Comparison of ENCODE assay signal across 8 cellular contexts in genomic region chr9:4489562-4489918, GRCh38. TPM values are rescaled to one million over a fixed set of nuclear protein-coding genes. Genes with fewer than 3 reads are reported as not detected.
DNase-seq lines count a peak whose midpoint lies in the region; ATAC-seq and TF ChIP-seq lines count a peak whose summit lies in the region.

No MANE protein-coding gene starts in this region.

- no peaks in the 10 kb centered on the region for H4K20me1 ChIP-seq in mammary epithelial cell (ENCODE audit: insufficient read depth, low read length)

- no peak for TF ChIP-seq EP300 in transverse colon (IDR thresholded peaks at IDR 0.05; ENCODE audit: low read depth)

- TF ChIP-seq POLR2A in transverse colon (IDR thresholded peaks at IDR 0.05), result no peak

- no peaks in the 10 kb centered on the region for H3K79me2 ChIP-seq in mammary epithelial cell (ENCODE audit: insufficient read depth, low read length)

- H3K27me3 ChIP-seq in mammary epithelial cell (ENCODE audit: insufficient read depth, low read length) (peaks cover 6% of the 10 kb centered on the region), left lung (peaks cover 0 to 52% of the 10 kb centered on the region in 2 donors), transverse colon (peaks cover 3% of the 10 kb centered on the region)

- DNase-seq in mammary epithelial cell (no peak), left lung (peak in 1 of 2 donors; percentile 48), transverse colon (no peak), NCI-H1105 (lab: John Stamatoyannopoulos, UW) (no peak), SHP77 treated with DMSO at 0.1 percent for 48 hours (lab: John Stamatoyannopoulos, UW) (no peak), DMS153 treated with DMSO at 0.1 percent for 48 hours (lab: John Stamatoyannopoulos, UW; ENCODE audit: unreplicated experiment) (no peak)

- CTCF ChIA-PET in mammary epithelial cell (lab: Charles Lee; ENCODE audit: low non-redundant PET), result no interaction called here

- 2% methylated on average over 8 of the region's 8 CpGs for WGBS in mammary epithelial cell (ENCODE audit: low coverage, missing lambda C conversion rate)
- WGBS in transverse colon (ENCODE audit: low coverage in 1 of 2), 2 donors, result 4% methylated on average over 8 of the region's 8 CpGs; no CpG with 5 or more reads in 1 of the 2 donors

- H3K27ac ChIP-seq in mammary epithelial cell (ENCODE audit: insufficient read depth, low read depth, low read length), result no peak overlapping the region
- H3K27ac ChIP-seq in left lung, result peak overlapping the region; percentile 45 to 81
- peak overlapping the region; percentile 86 to 89 (median 86) for H3K27ac ChIP-seq in transverse colon

- no TSS peak for BruUV-seq in mammary epithelial cell (replicated peaks; lab: Mats Ljungman, UMichigan)

- TF ChIP-seq CTCF in mammary epithelial cell (conservative IDR thresholded peaks at IDR 0.05 in 1 of 2, IDR thresholded peaks at IDR 0.05 in 1 of 2; ENCODE audit: extremely low read depth in 1 of 2, insufficient read depth in 1 of 2, low read depth in 1 of 2, low read length in 2 of 2) (no peak), left lung (IDR thresholded peaks at IDR 0.05) (no peak), transverse colon (IDR thresholded peaks at IDR 0.05) (no peak)

- peaks cover 12% of the 10 kb centered on the region for H3K4me1 ChIP-seq in mammary epithelial cell (ENCODE audit: insufficient read depth, low read length)
- peaks cover 5 to 7% of the 10 kb centered on the region in 2 donors for H3K4me1 ChIP-seq in left lung
- peaks cover 4 to 25% (median 14%) of the 10 kb centered on the region in 4 donors for H3K4me1 ChIP-seq in transverse colon

- in situ Hi-C loops in mammary epithelial cell (cut with MboI; ENCODE audit: low sequenced_read_pairs in 2 of 2) (no loop called here), transverse colon (cut with MboI; ENCODE audit: low pct_ligation_motif_present in 1 of 4, low pct_unique_long_range_greater_than_20kb in 1 of 4, low sequenced_read_pairs in 3 of 4) (no loop called here)

- H3K4me3 ChIP-seq in mammary epithelial cell (replicated peaks in 1 of 3; ENCODE audit: insufficient read depth in 1 of 3, low read depth in 2 of 3, low read length in 3 of 3) (peak overlapping the region; percentile 58 to 71 (median 60)), left lung (peak overlapping the region; percentile 63 to 65), transverse colon (peak overlapping the region; percentile 59 to 85 (median 82))

- dilution Hi-C loops in mammary epithelial cell (cut with HindIII; ENCODE audit: low sequenced_read_pairs), result no loop called here

- H3K9me3 ChIP-seq in mammary epithelial cell (replicated peaks; ENCODE audit: insufficient read depth, low read length), result no peaks in the 10 kb centered on the region
- no peaks in the 10 kb centered on the region for H3K9me3 ChIP-seq in left lung
- no peaks in the 10 kb centered on the region for H3K9me3 ChIP-seq in transverse colon

- H2AFZ ChIP-seq in mammary epithelial cell (ENCODE audit: low read depth, low read length), result peak overlapping the region; percentile 78

- intact Hi-C loops in mammary epithelial cell (cut with micrococcal nuclease), result no loop called here
- intact Hi-C loops in left lung (cut with DNase I), result no loop called here
- intact Hi-C loops in transverse colon (cut with DNase I; ENCODE audit: low total_unique reads), result no loop called here

- peak; percentile 19 for ATAC-seq in GM18511 (IDR thresholded peaks at IDR 0.05; ENCODE audit: unreplicated experiment)
- peak; percentile 1 for ATAC-seq in HG03432 (IDR thresholded peaks at IDR 0.05; ENCODE audit: unreplicated experiment)
- peak; percentile 62 for ATAC-seq in left lung

- peak overlapping the region; percentile 99 for H3K4me2 ChIP-seq in mammary epithelial cell (ENCODE audit: insufficient read depth, low read depth, low read length)

- H3K36me3 ChIP-seq in mammary epithelial cell (ENCODE audit: insufficient read depth, low read length), result no peaks in the 10 kb centered on the region
- H3K36me3 ChIP-seq in left lung, result no peaks in the 10 kb centered on the region
- H3K36me3 ChIP-seq in transverse colon, result no peaks in the 10 kb centered on the region

- no peak overlapping the region for H3K9ac ChIP-seq in mammary epithelial cell (ENCODE audit: insufficient read depth, low read length)

RNA-seq across cellular contexts. Expression of gene SLC1A1, which starts 0.7 kb away (rescaled TPM):
- total RNA-seq in mammary epithelial cell (1 to 10 TPM; 1.1 to 5.3 TPM), left lung (10 to 100 TPM in 1 of 2 donors, 1 to 10 TPM in 1; 9.9 to 46.6 TPM), transverse colon (10 to 100 TPM in 3 of 4 donors, under 1 TPM in 1; 0.80 to 63.2 (median 28.7) TPM)
- polyA plus RNA-seq in mammary epithelial cell, result 0.58 TPM
- polyA minus RNA-seq in mammary epithelial cell, result not detected

Comparison
In these comparisons a context has a peak if more than half of its experiments do, and no peak if none do; other contexts are left out.
1. ATAC-seq: peak in every context shown above with its lines; median percentile 62 in left lung; 19 in GM18511; 1 in HG03432.